ENCODE assay signal across 9 cellular contexts in genomic region chr3:49339947-49340800, GRCh38. TPM values are rescaled to one million over a fixed set of nuclear protein-coding genes. Genes with fewer than 3 reads are reported as not detected.
DNase-seq lines count a peak whose midpoint lies in the region; ATAC-seq, FAIRE-seq and TF ChIP-seq lines count a peak whose summit lies in the region.
"Had no signal": no experiment of that assay in that cellular context is flagged by ENCODE, and none has a peak within 500 bp of the region (broad histone marks: within the 10 kb centered on the region; RNA-seq: fewer than 3 reads in every experiment).

Gene USP4, minus strand, starts transcription at chr3:49340053. Its CDS starts 29 bp downstream, at chr3:49340024.

- no peaks in the 10 kb centered on the region for H3K27me3 ChIP-seq in keratinocyte (ENCODE audit: control insufficient read depth, extremely low read depth, insufficient read depth, low read length)

- peaks cover 10% of the 10 kb centered on the region for H3K4me1 ChIP-seq in keratinocyte (ENCODE audit: control insufficient read depth, extremely low read depth, insufficient read depth, low read length)

- H3K36me3 Mint-ChIP-seq in central memory CD8-positive, alpha-beta T cell (ENCODE audit: insufficient read depth) = peaks cover 24% of the 10 kb centered on the region

- peaks cover 33% of the 10 kb centered on the region for H3K4me1 Mint-ChIP-seq in central memory CD8-positive, alpha-beta T cell

- peak; percentile 44 to 80 (median 60) for TF ChIP-seq CTCF in keratinocyte (optimal IDR thresholded peaks at IDR 0.05 in 1 of 3, IDR thresholded peaks at IDR 0.05 in 1 of 3, conservative IDR thresholded peaks at IDR 0.05 in 1 of 3; ENCODE audit: extremely low read depth in 1 of 3, insufficient read depth in 2 of 3, low read length in 3 of 3)

- H3K27ac Mint-ChIP-seq in central memory CD8-positive, alpha-beta T cell (ENCODE audit: low read depth) = peak within 1 kb of the TSS; percentile 93

- peak within 1 kb of the TSS; percentile 76 for H3K27ac ChIP-seq in keratinocyte (ENCODE audit: control insufficient read depth, insufficient read depth, low read length)

- peak within 1 kb of the TSS; percentile 95 for H3K4me3 Mint-ChIP-seq in central memory CD8-positive, alpha-beta T cell

- peak; percentile 42 for ATAC-seq in HG03378 (IDR thresholded peaks at IDR 0.05; ENCODE audit: unreplicated experiment)
- ATAC-seq in activated CD4-positive, CD25-positive, alpha-beta regulatory T cell treated with anti-CD3 and anti-CD28 coated beads, Interleukin-2, amount 50 U/mL, for 24 hours = peak; percentile 91 to 93
- peak; percentile 93 for ATAC-seq in central memory CD8-positive, alpha-beta T cell (replicated peaks; ENCODE audit: extremely low read depth, poor library complexity, severe bottlenecking)

- TF ChIP-seq POLR2A in GM19099 (IDR thresholded peaks at IDR 0.05; ENCODE audit: extremely low read depth, insufficient read length, low read depth) = peak; percentile 97

- H3K4me3 ChIP-seq in keratinocyte (ENCODE audit: control insufficient read depth in 2 of 3, extremely low read depth in 1 of 3, insufficient read depth in 2 of 3, low read depth in 1 of 3, low read length in 3 of 3) = peak within 1 kb of the TSS; percentile 90 to 91 (median 90)

- no peaks in the 10 kb centered on the region for H3K27me3 Mint-ChIP-seq in central memory CD8-positive, alpha-beta T cell

- H3K9me3 Mint-ChIP-seq in central memory CD8-positive, alpha-beta T cell = no peaks in the 10 kb centered on the region

- H3K4me2 ChIP-seq in keratinocyte (ENCODE audit: control insufficient read depth, extremely low read depth, insufficient read depth, low read depth, low read length) = peak within 1 kb of the TSS; percentile 95

- peak within 1 kb of the TSS; percentile 86 for H3K9ac ChIP-seq in keratinocyte (ENCODE audit: control insufficient read depth, extremely low read depth, insufficient read depth, low read length)

- H3K79me2 ChIP-seq in keratinocyte (ENCODE audit: control insufficient read depth, insufficient read depth, low read length) = peaks cover 42% of the 10 kb centered on the region

- peak; percentile 94 to 96 for DNase-seq in AML-193 (lab: John Stamatoyannopoulos, UW)
- DNase-seq in NCI-H446 treated with DMSO at 0.1 percent for 48 hours (lab: John Stamatoyannopoulos, UW) = peak; percentile 53
- DNase-seq in central memory CD8-positive, alpha-beta T cell (ENCODE audit: low spot score in 2 of 2) = peak; percentile 70 to 83
- DNase-seq in keratinocyte (ENCODE audit: low read depth, low spot score) = no peak
- peak; percentile 87 to 89 for DNase-seq in stimulated activated CD4-positive, alpha-beta T cell treated with anti-CD3 and anti-CD28 coated beads, Interleukin-15, amount 100 ng/mL, for 1 hour (ENCODE audit: low read depth in 1 of 2, low spot score in 1 of 2)

- no peaks in the 10 kb centered on the region for H3K9me1 ChIP-seq in keratinocyte (ENCODE audit: control insufficient read depth, extremely low read depth, insufficient read depth, low read length)

- H3K9me3 ChIP-seq in keratinocyte (ENCODE audit: control insufficient read depth, low read depth, low read length) = no peaks in the 10 kb centered on the region

- H3K36me3 ChIP-seq in keratinocyte (ENCODE audit: control insufficient read depth in 2 of 2, extremely low read depth in 1 of 2, insufficient read depth in 2 of 2, low read length in 2 of 2) = peaks cover 4 to 8% of the 10 kb centered on the region in 2 experiments

- H2AFZ ChIP-seq in keratinocyte (ENCODE audit: control insufficient read depth, low read length) = peak within 1 kb of the TSS; percentile 93

- dilution Hi-C loops in keratinocyte (cut with MboI; ENCODE audit: extremely low pct_ligation_motif_present, low sequenced_read_pairs) = no loop called here

- no peaks in the 10 kb centered on the region for H4K20me1 ChIP-seq in keratinocyte (ENCODE audit: control insufficient read depth, extremely low read depth, insufficient read depth, low read length)

- FAIRE-seq in keratinocyte (lab: Jason Lieb, UNC) = peak; percentile 70
- FAIRE-seq: colon had no signal

RNA-seq across cellular contexts. Expression of gene USP4, which starts in this region (rescaled TPM):
- polyA plus RNA-seq in keratinocyte = 39.5 to 47.8 TPM (median 45.6 TPM) in 3 replicates
- 53.6 TPM for polyA plus RNA-seq in keratinocyte (2011; ENCODE audit: low read depth)
- polyA plus RNA-seq in keratinocyte (2011; cell fraction: cytosol; rRNA removed) = 27.7 and 33.1 TPM in 2 replicates
- 65.0 and 69.3 TPM in 2 replicates for polyA plus RNA-seq in keratinocyte (2011; cell fraction: nucleus; rRNA removed)
- 33.5 and 38.5 TPM in 2 replicates for polyA plus RNA-seq in keratinocyte (2012; ENCODE audit: low replicate concordance)
- 56.3 to 101 TPM (median 82.3 TPM) in 3 replicates for polyA minus RNA-seq in keratinocyte
- polyA minus RNA-seq in keratinocyte (2011; cell fraction: cytosol; rRNA and poly(A)+ RNA removed) = 25.9 TPM
- polyA minus RNA-seq in keratinocyte (2011; cell fraction: nucleus; rRNA and poly(A)+ RNA removed) = 30.4 and 60.2 TPM in 2 replicates

Comparison
In these comparisons a context has a peak if more than half of its experiments do, and no peak if none do; other contexts are left out.
1. ATAC-seq: peak in every context shown above with its lines; median percentile 93 in central memory CD8-positive, alpha-beta T cell; 92 in activated CD4-positive, CD25-positive, alpha-beta regulatory T cell treated with anti-CD3 and anti-CD28 coated beads, Interleukin-2, amount 50 U/mL, for 24 hours; 42 in HG03378.